8 cellular contexts compared by ENCODE assay signal in the genomic region with DNA sequence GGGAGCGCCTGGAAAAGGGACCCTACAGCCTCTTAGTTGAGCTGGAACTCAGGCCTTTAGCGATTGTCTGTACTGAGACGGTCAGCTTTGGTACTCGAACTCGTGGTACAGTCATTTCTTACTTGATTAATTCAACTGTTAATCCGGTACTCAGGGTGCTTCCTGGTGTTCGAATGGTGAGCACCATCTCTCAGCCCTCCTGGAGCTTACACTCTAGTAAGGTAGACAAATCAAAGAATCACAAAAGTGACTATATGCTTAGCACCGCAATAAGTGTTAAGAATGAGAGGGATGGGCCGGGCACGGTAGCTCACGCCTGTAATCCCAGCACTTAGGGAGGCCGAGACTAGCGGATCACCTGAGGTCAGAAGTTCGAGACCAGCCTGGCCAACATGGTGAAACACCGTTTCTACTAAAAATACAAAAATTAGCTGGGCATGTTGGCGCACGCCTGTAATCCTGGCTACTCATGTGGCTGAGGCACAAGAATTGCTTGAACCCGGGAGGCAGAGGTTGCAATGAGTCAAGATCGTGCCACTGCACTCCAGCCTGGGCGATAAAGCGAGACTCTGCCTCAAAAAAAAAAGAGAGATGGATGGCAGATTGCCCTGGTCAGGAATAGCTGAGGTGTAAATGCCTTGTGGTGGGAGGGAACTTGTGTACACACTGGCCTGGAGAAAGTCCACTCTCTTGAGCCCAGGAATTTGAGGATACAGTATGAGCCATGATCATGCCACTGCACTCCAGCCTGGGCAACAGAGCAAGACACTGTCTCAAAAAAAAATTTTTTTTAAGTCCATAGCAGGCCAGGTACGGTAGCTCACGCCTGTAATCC. TPM values are rescaled to one million over a fixed set of nuclear protein-coding genes. Genes with fewer than 3 reads are reported as not detected.
DNase-seq lines count a peak whose midpoint lies in the region; ATAC-seq and TF ChIP-seq lines count a peak whose summit lies in the region.

No MANE protein-coding gene starts in this region.

- H3F3A ChIP-seq in neural cell (ENCODE audit: insufficient read depth, low read length, poor library complexity, severe bottlenecking): no peaks in the 10 kb centered on the region

- H3K9me3 ChIP-seq in DND-41 (ENCODE audit: insufficient read depth, low read length, severe bottlenecking): no peaks in the 10 kb centered on the region
- no peaks in the 10 kb centered on the region for H3K9me3 ChIP-seq in duodenal mucosa (ENCODE audit: control insufficient read depth in 1 of 2, low read length in 2 of 2)
- no peaks in the 10 kb centered on the region for H3K9me3 ChIP-seq in neural cell (ENCODE audit: low read length)

- peaks cover 2% of the 10 kb centered on the region for H3K27me3 ChIP-seq in DND-41 (ENCODE audit: insufficient read depth, low read length, poor library complexity)
- no peaks in the 10 kb centered on the region for H3K27me3 ChIP-seq in duodenal mucosa (ENCODE audit: control insufficient read depth in 1 of 2, insufficient read depth in 2 of 2, low read length in 2 of 2)
- H3K27me3 ChIP-seq in neural cell (ENCODE audit: insufficient read depth, low read depth, low read length): no peaks in the 10 kb centered on the region

- H3K9ac ChIP-seq in DND-41 (ENCODE audit: low read depth, low read length): peak overlapping the region; percentile 78
- H3K9ac ChIP-seq in duodenal mucosa (ENCODE audit: low read depth in 1 of 2, low read length in 2 of 2): peak overlapping the region; percentile 73 to 77
- H3K9ac ChIP-seq in neural cell (ENCODE audit: low read length): peak overlapping the region; percentile 60

- DNase-seq in DND-41: no peak
- peak; percentile 46 for DNase-seq in NAMALWA (ENCODE audit: low spot score)
- no peak for DNase-seq in GM19240 (ENCODE audit: insufficient read length, low spot score)
- no peak for DNase-seq in ureter (ENCODE audit: low spot score)
- DNase-seq in SW 1271 (lab: John Stamatoyannopoulos, UW): no peak
- DNase-seq in NCI-H128 (lab: John Stamatoyannopoulos, UW; ENCODE audit: unreplicated experiment): no peak

- no peak for TF ChIP-seq EP300 in neural cell (conservative IDR thresholded peaks at IDR 0.05; ENCODE audit: poor library complexity, severe bottlenecking)

- H3K79me2 ChIP-seq in DND-41 (ENCODE audit: insufficient read depth, low read length) (peaks cover 51% of the 10 kb centered on the region), neural cell (replicated peaks; ENCODE audit: insufficient read depth, low read length) (peaks cover 6% of the 10 kb centered on the region)

- peaks cover 42% of the 10 kb centered on the region for H3K36me3 ChIP-seq in DND-41 (ENCODE audit: insufficient read depth, low read length)
- peaks cover 0 to 34% of the 10 kb centered on the region in 2 donors for H3K36me3 ChIP-seq in duodenal mucosa (ENCODE audit: control insufficient read depth in 1 of 2, insufficient read depth in 2 of 2, low read length in 2 of 2)
- H3K36me3 ChIP-seq in neural cell (ENCODE audit: insufficient read depth, low read length): no peaks in the 10 kb centered on the region

- no peak for ATAC-seq in DND-41 (ENCODE audit: insufficient read depth, low read depth)

- H4K20me1 ChIP-seq in DND-41 (ENCODE audit: insufficient read depth, low read length) (peaks cover 37% of the 10 kb centered on the region; the same call in 1 of the 2 replicates), neural cell (ENCODE audit: insufficient read depth) (no peaks in the 10 kb centered on the region)

- peak overlapping the region; percentile 73 to 90; a peak in 3 of 4 replicates for H3K4me3 ChIP-seq in DND-41 (ENCODE audit: low read depth in 1 of 2, low read length in 2 of 2)
- peak overlapping the region; percentile 88 to 90 for H3K4me3 ChIP-seq in duodenal mucosa (ENCODE audit: low read depth in 1 of 2, low read length in 2 of 2)
- peak overlapping the region; percentile 91 for H3K4me3 ChIP-seq in neural cell (ENCODE audit: low read length)

- peak overlapping the region; percentile 70 for H3K27ac ChIP-seq in DND-41 (ENCODE audit: low read length)
- no peak overlapping the region for H3K27ac ChIP-seq in duodenal mucosa (ENCODE audit: low read depth, low read length)
- no peak overlapping the region for H3K27ac ChIP-seq in neural cell (ENCODE audit: low read length)

- H3K4me2 ChIP-seq in DND-41 (ENCODE audit: insufficient read depth, low read length) (peak overlapping the region; percentile 68), neural cell (ENCODE audit: low read length) (peak overlapping the region; percentile 62)

- no peak for TF ChIP-seq CTCF in DND-41 (IDR thresholded peaks at IDR 0.05; ENCODE audit: borderline replicate concordance, extremely low read depth, low read length, poor library complexity, severe bottlenecking)
- no peak for TF ChIP-seq CTCF in neural cell (IDR thresholded peaks at IDR 0.05; ENCODE audit: poor library complexity, severe bottlenecking)

- H3K4me1 ChIP-seq in DND-41 (ENCODE audit: insufficient read depth, low read length): peaks cover 35% of the 10 kb centered on the region
- H3K4me1 ChIP-seq in duodenal mucosa (ENCODE audit: control insufficient read depth in 1 of 2, insufficient read depth in 2 of 2, low read length in 2 of 2): peaks cover 19 to 21% of the 10 kb centered on the region in 2 donors

- H2AFZ ChIP-seq in DND-41 (ENCODE audit: low read depth, low read length): peak overlapping the region; percentile 77; the same call in 1 of the 2 replicates
- H2AFZ ChIP-seq in neural cell (ENCODE audit: low read depth, low read length): no peak overlapping the region

- no peaks in the 10 kb centered on the region for H3K9me2 ChIP-seq in neural cell (ENCODE audit: insufficient read depth, low read length)

- no peak for TF ChIP-seq RAD21 in neural cell (conservative IDR thresholded peaks at IDR 0.05)

TF ChIP-seq in neural cell, 6 proteins besides CTCF, POLR2A, EP300 and RAD21:
- no peak for TF ChIP-seq SMC3 (conservative IDR thresholded peaks at IDR 0.05; ENCODE audit: poor library complexity)
- no peak for TF ChIP-seq REST (IDR thresholded peaks at IDR 0.05; ENCODE audit: borderline replicate concordance)
- no peak for TF ChIP-seq MXI1 (conservative IDR thresholded peaks at IDR 0.05; ENCODE audit: poor library complexity, severe bottlenecking)
- no peak for TF ChIP-seq TAF1 (IDR thresholded peaks at IDR 0.05; ENCODE audit: low read depth)
- no peak for TF ChIP-seq EZH2 (IDR thresholded peaks at IDR 0.05; ENCODE audit: borderline replicate concordance, insufficient read depth, low read length, poor library complexity, severe bottlenecking)

RNA-seq across cellular contexts. Expression of gene TCOF1, which starts 1.0 kb away (rescaled TPM):
- polyA plus RNA-seq in neural cell: 6.5 and 8.5 TPM in 2 replicates
- polyA minus RNA-seq in neural cell: 16.3 and 18.1 TPM in 2 replicates
- 39.3 TPM for total RNA-seq in ureter

RNA-seq across cellular contexts. Expression of gene CD74, which starts 54.2 kb away (rescaled TPM):
- polyA plus RNA-seq in neural cell: not detected in 2 replicates
- polyA minus RNA-seq in neural cell: not detected in 2 replicates
- 1,068 TPM for total RNA-seq in ureter

RNA-seq across cellular contexts. Expression of gene ARSI, which starts 55.8 kb away (rescaled TPM):
- not detected in 2 replicates for polyA plus RNA-seq in neural cell
- polyA minus RNA-seq in neural cell: not detected in 2 replicates
- total RNA-seq in ureter: 0.65 TPM
